Comparison of ENCODE assay signal across 1 cellular context in the genomic region with DNA sequence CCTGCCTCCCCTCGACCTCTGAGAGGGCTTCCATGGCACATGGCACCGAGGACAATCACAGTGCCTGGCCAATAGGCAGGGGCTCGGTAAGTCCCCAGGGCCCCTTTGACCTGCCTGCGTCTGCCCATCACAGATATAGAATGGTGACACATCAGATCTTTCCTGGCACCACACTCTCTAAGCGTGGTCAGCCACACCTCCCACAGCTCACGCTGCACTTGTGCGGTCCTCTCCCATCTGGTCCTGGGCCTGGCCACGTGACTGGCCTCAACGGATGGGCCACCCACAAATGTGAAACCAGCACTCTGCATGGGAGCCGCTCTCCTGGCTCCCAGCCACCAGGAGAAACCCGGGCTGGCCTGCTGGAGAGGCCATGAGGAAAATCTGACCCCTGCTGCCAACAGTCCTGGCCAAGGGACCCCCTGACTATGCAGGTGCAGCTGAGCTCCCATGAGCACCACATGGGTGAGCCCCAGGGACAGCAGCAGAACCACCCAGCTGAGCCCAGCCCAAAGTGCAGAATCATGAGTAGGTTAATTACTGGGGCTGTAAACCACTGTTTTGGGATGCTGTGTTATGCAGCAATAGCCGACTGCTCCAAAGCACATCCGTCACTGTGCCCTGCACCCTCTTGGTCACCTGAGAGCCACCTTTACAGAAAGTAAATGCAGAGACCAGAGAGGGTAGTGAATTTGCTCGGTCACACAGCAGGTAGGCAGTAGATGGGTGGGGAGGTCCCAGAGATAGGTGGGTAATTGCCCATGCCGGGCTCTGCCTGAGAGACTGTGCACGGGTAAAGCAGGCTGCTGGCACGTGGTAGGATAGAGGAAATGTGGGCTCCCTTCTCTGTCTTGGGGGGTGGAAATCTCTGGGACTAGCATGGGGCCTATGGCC.
TF ChIP-seq lines count a peak whose summit lies in the region.

No MANE protein-coding gene starts in this region.

TF ChIP-seq in GM12878, 131 proteins besides CTCF, POLR2A, EP300 and RAD21:
- TF ChIP-seq BCL3 (IDR thresholded peaks at IDR 0.05; ENCODE audit: borderline replicate concordance, insufficient read depth, low read depth, low read length, poor library complexity, severe bottlenecking), result no peak
- TF ChIP-seq WRNIP1 (IDR thresholded peaks at IDR 0.05; ENCODE audit: borderline replicate concordance, low read depth, low read length), result no peak
- no peak for TF ChIP-seq SP1 (IDR thresholded peaks at IDR 0.05; ENCODE audit: low read depth, low read length)
- TF ChIP-seq TCF12 (IDR thresholded peaks at IDR 0.05; ENCODE audit: low read depth, low read length), result no peak
- no peak for TF ChIP-seq MYC (IDR thresholded peaks at IDR 0.05; ENCODE audit: insufficient read depth, insufficient read length, insufficient replicate concordance, low read length, severe bottlenecking)
- no peak for TF ChIP-seq HDAC6 (IDR thresholded peaks at IDR 0.05; ENCODE audit: unreplicated experiment)
- TF ChIP-seq KAT2A (conservative IDR thresholded peaks at IDR 0.05; ENCODE audit: control insufficient read depth, low read depth, low read length), result no peak
- no peak for TF ChIP-seq SMC3 (IDR thresholded peaks at IDR 0.05; ENCODE audit: borderline replicate concordance, low read length)
- no peak for TF ChIP-seq CHD4 (IDR thresholded peaks at IDR 0.05)
- TF ChIP-seq, protein P1, sequence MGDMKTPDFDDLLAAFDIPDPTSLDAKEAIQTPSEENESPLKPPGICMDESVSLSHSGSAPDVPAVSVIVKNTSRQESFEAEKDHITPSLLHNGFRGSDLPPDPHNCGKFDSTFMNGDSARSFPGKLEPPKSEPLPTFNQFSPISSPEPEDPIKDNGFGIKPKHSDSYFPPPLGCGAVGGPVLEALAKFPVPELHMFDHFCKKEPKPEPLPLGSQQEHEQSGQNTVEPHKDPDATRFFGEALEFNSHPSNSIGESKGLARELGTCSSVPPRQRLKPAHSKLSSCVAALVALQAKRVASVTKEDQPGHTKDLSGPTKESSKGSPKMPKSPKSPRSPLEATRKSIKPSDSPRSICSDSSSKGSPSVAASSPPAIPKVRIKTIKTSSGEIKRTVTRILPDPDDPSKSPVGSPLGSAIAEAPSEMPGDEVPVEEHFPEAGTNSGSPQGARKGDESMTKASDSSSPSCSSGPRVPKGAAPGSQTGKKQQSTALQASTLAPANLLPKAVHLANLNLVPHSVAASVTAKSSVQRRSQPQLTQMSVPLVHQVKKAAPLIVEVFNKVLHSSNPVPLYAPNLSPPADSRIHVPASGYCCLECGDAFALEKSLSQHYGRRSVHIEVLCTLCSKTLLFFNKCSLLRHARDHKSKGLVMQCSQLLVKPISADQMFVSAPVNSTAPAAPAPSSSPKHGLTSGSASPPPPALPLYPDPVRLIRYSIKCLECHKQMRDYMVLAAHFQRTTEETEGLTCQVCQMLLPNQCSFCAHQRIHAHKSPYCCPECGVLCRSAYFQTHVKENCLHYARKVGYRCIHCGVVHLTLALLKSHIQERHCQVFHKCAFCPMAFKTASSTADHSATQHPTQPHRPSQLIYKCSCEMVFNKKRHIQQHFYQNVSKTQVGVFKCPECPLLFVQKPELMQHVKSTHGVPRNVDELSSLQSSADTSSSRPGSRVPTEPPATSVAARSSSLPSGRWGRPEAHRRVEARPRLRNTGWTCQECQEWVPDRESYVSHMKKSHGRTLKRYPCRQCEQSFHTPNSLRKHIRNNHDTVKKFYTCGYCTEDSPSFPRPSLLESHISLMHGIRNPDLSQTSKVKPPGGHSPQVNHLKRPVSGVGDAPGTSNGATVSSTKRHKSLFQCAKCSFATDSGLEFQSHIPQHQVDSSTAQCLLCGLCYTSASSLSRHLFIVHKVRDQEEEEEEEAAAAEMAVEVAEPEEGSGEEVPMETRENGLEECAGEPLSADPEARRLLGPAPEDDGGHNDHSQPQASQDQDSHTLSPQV (IDR thresholded peaks at IDR 0.05), result no peak
TF ChIP-seq in GM12878: peak in this region for 0.
